In genomic region chr14:49623941-49624806, GRCh38 we compare ENCODE assay signal across 12 cellular contexts. TPM values are rescaled to one million over a fixed set of nuclear protein-coding genes. Genes with fewer than 3 reads are reported as not detected.
A peak's percentile ranks its signal among the peaks of the same experiment; 100 is the strongest.
DNase-seq lines count a peak whose midpoint lies in the region; ATAC-seq, FAIRE-seq and TF ChIP-seq lines count a peak whose summit lies in the region.
"Had no signal": no experiment of that assay in that cellular context is flagged by ENCODE, and none has a peak within 500 bp of the region (broad histone marks: within the 10 kb centered on the region; RNA-seq: fewer than 3 reads in every experiment).

No MANE protein-coding gene starts in this region.

- no peak for TF ChIP-seq RAD21 in HepG2 (CRISPR knock-in tag; IDR thresholded peaks at IDR 0.05)

- no peaks in the 10 kb centered on the region for H3K9me3 ChIP-seq in CD4-positive, alpha-beta T cell (ENCODE audit: control insufficient read depth, low read length)
- no peaks in the 10 kb centered on the region for H3K9me3 ChIP-seq in HepG2 (ENCODE audit: low read length)

- TF ChIP-seq POLR2A in HepG2 (IDR thresholded peaks at IDR 0.05; ENCODE audit: insufficient read depth in 1 of 2, low read depth in 2 of 2, low read length in 2 of 2), result no peak

- no peak overlapping the region for H3K9ac ChIP-seq in HepG2 (ENCODE audit: insufficient read depth, low read depth, low read length)

- peak overlapping the region; percentile 99 for H3K4me3 Mint-ChIP-seq in CD4-positive, alpha-beta T cell
- H3K4me3 Mint-ChIP-seq in HFFc6, result peak overlapping the region; percentile 99
- H3K4me3 Mint-ChIP-seq in activated T-cell treated with anti-CD3 and anti-CD28 coated beads, Interleukin-2, amount 50 U/mL, for 72 hours, result peak overlapping the region; percentile 96 to 98
- H3K4me3 Mint-ChIP-seq in GM23338, result no peak overlapping the region

- H2AFZ ChIP-seq in HepG2 (ENCODE audit: low read length) (no peak overlapping the region), GM23338 (no peak overlapping the region)

- H3K9me3 Mint-ChIP-seq in CD4-positive, alpha-beta T cell, result no peaks in the 10 kb centered on the region
- H3K9me3 Mint-ChIP-seq in HFFc6, result no peaks in the 10 kb centered on the region
- no peaks in the 10 kb centered on the region for H3K9me3 Mint-ChIP-seq in activated T-cell treated with anti-CD3 and anti-CD28 coated beads, Interleukin-2, amount 50 U/mL, for 72 hours
- H3K9me3 Mint-ChIP-seq in GM23338, result no peaks in the 10 kb centered on the region

- H3K4me2 ChIP-seq in HepG2 (ENCODE audit: low read depth, low read length), result peak overlapping the region; percentile 12; the same call in 1 of the 2 replicates
- no peak overlapping the region for H3K4me2 ChIP-seq in GM23338

- peaks cover 65% of the 10 kb centered on the region for H3K4me1 Mint-ChIP-seq in CD4-positive, alpha-beta T cell (ENCODE audit: low read depth)
- H3K4me1 Mint-ChIP-seq in HFFc6 (ENCODE audit: low read depth), result peaks cover 34% of the 10 kb centered on the region
- H3K4me1 Mint-ChIP-seq in activated T-cell treated with anti-CD3 and anti-CD28 coated beads, Interleukin-2, amount 50 U/mL, for 72 hours (ENCODE audit: low read depth), result peaks cover 54% of the 10 kb centered on the region
- H3K4me1 Mint-ChIP-seq in GM23338, result peaks cover 15% of the 10 kb centered on the region

- WGBS in HepG2 (ENCODE audit: low lambda C conversion rate), result 76% methylated on average over 6 of the region's 6 CpGs

- peaks cover 6% of the 10 kb centered on the region; the same call in 1 of the 2 replicates for H3F3A ChIP-seq in GM23338 (replicated peaks; ENCODE audit: low read depth)

- H3K79me2 ChIP-seq in HepG2 (ENCODE audit: insufficient read depth, low read length) (peaks cover 54% of the 10 kb centered on the region), GM23338 (replicated peaks; ENCODE audit: insufficient read depth) (peaks cover 59% of the 10 kb centered on the region)

- BruUV-seq in HepG2 (replicated peaks; lab: Mats Ljungman, UMichigan), result no TSS peak

- in situ Hi-C loops in HepG2 (cut with HindIII; ENCODE audit: extremely low pct_ligation_motif_present, low pct_unique_long_range_greater_than_20kb), result no loop called here

- H3K4me3 ChIP-seq in HepG2 (replicated peaks in 1 of 3; ENCODE audit: insufficient read depth in 1 of 3, low read depth in 2 of 3, low read length in 3 of 3) (no peak overlapping the region; a peak in 1 of 6 replicates), GM23338 (no peak overlapping the region)

- H3K27ac Mint-ChIP-seq in CD4-positive, alpha-beta T cell, result peak overlapping the region; percentile 100
- H3K27ac Mint-ChIP-seq in HFFc6, result peak overlapping the region; percentile 62
- H3K27ac Mint-ChIP-seq in activated T-cell treated with anti-CD3 and anti-CD28 coated beads, Interleukin-2, amount 50 U/mL, for 72 hours, result peak overlapping the region; percentile 95
- H3K27ac Mint-ChIP-seq in GM23338, result no peak overlapping the region

- TF ChIP-seq CTCF in CD4-positive, alpha-beta T cell (IDR thresholded peaks at IDR 0.05), result no peak
- TF ChIP-seq CTCF in HFFc6 (IDR thresholded peaks at IDR 0.05) (no peak), HepG2 (CRISPR knock-in tag; IDR thresholded peaks at IDR 0.05) (no peak), GM23338 (conservative IDR thresholded peaks at IDR 0.05; ENCODE audit: low read depth in 2 of 2) (no peak)

- peaks cover 12% of the 10 kb centered on the region for H4K20me1 ChIP-seq in HepG2 (ENCODE audit: insufficient read depth, low read length)
- H4K20me1 ChIP-seq in GM23338 (replicated peaks; ENCODE audit: insufficient read depth), result peaks cover 21% of the 10 kb centered on the region

- peaks cover 38% of the 10 kb centered on the region for H3K36me3 Mint-ChIP-seq in CD4-positive, alpha-beta T cell (ENCODE audit: low read depth)
- H3K36me3 Mint-ChIP-seq in HFFc6 (ENCODE audit: low read depth), result peaks cover 17% of the 10 kb centered on the region
- peaks cover 8 to 26% of the 10 kb centered on the region in 2 donors for H3K36me3 Mint-ChIP-seq in activated T-cell treated with anti-CD3 and anti-CD28 coated beads, Interleukin-2, amount 50 U/mL, for 72 hours (ENCODE audit: insufficient read depth in 2 of 2)
- peaks cover 52% of the 10 kb centered on the region for H3K36me3 Mint-ChIP-seq in GM23338 (ENCODE audit: low read depth)

- H3K36me3 ChIP-seq in HepG2 (replicated peaks in 1 of 2; ENCODE audit: control insufficient read depth in 1 of 2, insufficient read depth in 2 of 2, low read length in 2 of 2) (peaks cover 0 to 4% of the 10 kb centered on the region in 2 experiments; a peak in 2 of 5 replicates), GM23338 (ENCODE audit: insufficient read depth) (peaks cover 10% of the 10 kb centered on the region; the same call in 1 of the 2 replicates)

- no peaks in the 10 kb centered on the region for H3K27me3 ChIP-seq in CD4-positive, alpha-beta T cell (ENCODE audit: control insufficient read depth, insufficient read depth, low read length)
- H3K27me3 ChIP-seq in HepG2 (ENCODE audit: control insufficient read depth in 1 of 2, insufficient read depth in 2 of 2, low read length in 2 of 2), result no peaks in the 10 kb centered on the region; a peak in 1 of 5 replicates
- H3K27me3 ChIP-seq in GM23338 (ENCODE audit: insufficient read depth), result no peaks in the 10 kb centered on the region

- CTCF ChIA-PET in CD4-positive, alpha-beta T cell (lab: Charles Lee), result interaction anchor here (0.8 to 7.4 kb wide), 5 partner anchors 9 to 908 kb away, joined by 3 to 168 read pairs (median 5); partner anchors contain the start of genes DNAAF2, KLHDC2 and MAP4K5
- CTCF ChIA-PET in HepG2 (lab: Yijun Ruan, JAX; ENCODE audit: low intra/inter-chr PET ratio, low total read pairs), result no interaction called here

- no peaks in the 10 kb centered on the region for H3K27me3 Mint-ChIP-seq in CD4-positive, alpha-beta T cell
- H3K27me3 Mint-ChIP-seq in HFFc6 (ENCODE audit: insufficient read depth) (peaks cover 5% of the 10 kb centered on the region), GM23338 (ENCODE audit: insufficient read depth, low read depth, poor library complexity) (peaks cover 1% of the 10 kb centered on the region)
- no peaks in the 10 kb centered on the region for H3K27me3 Mint-ChIP-seq in activated T-cell treated with anti-CD3 and anti-CD28 coated beads, Interleukin-2, amount 50 U/mL, for 72 hours (ENCODE audit: low read depth)

- H3K9me2 ChIP-seq in GM23338 (ENCODE audit: insufficient read depth), result no peaks in the 10 kb centered on the region

- intact Hi-C loops in CD4-positive, alpha-beta T cell (cut with DNase I, micrococcal nuclease), result loop anchor here in 1 of 2 experiments (5.0 kb wide), 2 partner anchors 493 to 688 kb away; partner anchors contain the start of genes DMAC2L, L2HGDH and VCPKMT
- intact Hi-C loops in HepG2 (cut with micrococcal nuclease; ENCODE audit: unreplicated experiment), result no loop called here

- POLR2A ChIA-PET in CD4-positive, alpha-beta T cell (lab: Charles Lee), result interaction anchor here (0.7 to 6.2 kb wide), 7 partner anchors 10 to 193 kb away, joined by 3 to 350 read pairs (median 6); partner anchors contain the start of genes DNAAF2, KLHDC2, LRR1 and RPS29
- POLR2A ChIA-PET in HepG2 (lab: Yijun Ruan, JAX), result interaction anchor here (0.6 to 1.4 kb wide), 5 partner anchors 8 to 94 kb away, joined by 3 to 8 read pairs (median 4); partner anchors contain the start of gene LRR1

- peak overlapping the region; percentile 39 for H3K27ac ChIP-seq in CD4-positive, alpha-beta T cell (ENCODE audit: low read depth, low read length)
- H3K27ac ChIP-seq in HepG2 (ENCODE audit: extremely low read length, insufficient read depth, low read length), result no peak overlapping the region
- H3K27ac ChIP-seq in GM23338 (ENCODE audit: low read depth), result no peak overlapping the region

- ATAC-seq in CD4-positive, alpha-beta T cell (ENCODE audit: poor library complexity), result no peak
- ATAC-seq in activated T-cell treated with anti-CD3 and anti-CD28 coated beads, Interleukin-2, amount 50 U/mL, for 72 hours (replicated peaks in 1 of 2), result peak in 1 of 2 donors; percentile 6
- ATAC-seq in HepG2 (no peak), GM23338 (no peak), GM21423 (IDR thresholded peaks at IDR 0.05; ENCODE audit: unreplicated experiment) (no peak), HG02973 (IDR thresholded peaks at IDR 0.05; ENCODE audit: unreplicated experiment) (no peak)
- ATAC-seq: Right ventricle myocardium inferior had no signal

- DNase-seq in CD4-positive, alpha-beta T cell, result peak in 1 of 10 experiments; percentile 22
- DNase-seq in HFFc6 (no peak), HepG2 (ENCODE audit: low spot score) (no peak), GM23338 (ENCODE audit: low spot score) (no peak), hepatic stellate cell (ENCODE audit: low spot score) (no peak)
- peak in 1 of 2 donors; percentile 16 for DNase-seq in activated T-cell treated with anti-CD3 and anti-CD28 coated beads, Interleukin-2, amount 50 U/mL, for 72 hours
- DNase-seq: DMS53, head of caudate nucleus, retina had no signal

- TF ChIP-seq EP300 in HepG2 (IDR thresholded peaks at IDR 0.05; ENCODE audit: low read depth in 2 of 2, low read length in 2 of 2), result no peak
- no peak for TF ChIP-seq EP300 in HepG2 (CRISPR knock-in tag; IDR thresholded peaks at IDR 0.05; ENCODE audit: borderline replicate concordance)

- peaks cover 39% of the 10 kb centered on the region for H3K4me1 ChIP-seq in HepG2 (ENCODE audit: insufficient read depth, low read length)
- peaks cover 11% of the 10 kb centered on the region for H3K4me1 ChIP-seq in GM23338 (ENCODE audit: insufficient read depth)

- FAIRE-seq in HepG2 (lab: Jason Lieb, UNC), result no peak

RNA-seq across cellular contexts. Expression of gene MGAT2, which starts 3.6 kb away (rescaled TPM):
- total RNA-seq in CD4-positive, alpha-beta T cell, result 10 to 100 TPM; 15.0 to 15.1 TPM
- 10 to 100 TPM; 61.8 to 73.8 (median 64.4) TPM for total RNA-seq in HFFc6 (2021; fragmentation: NEBNext Ultra II Directional; extraction: Animal tissue kit (Norgen Biotek cat#: 25700))
- total RNA-seq in activated T-cell treated with anti-CD3 and anti-CD28 coated beads, Interleukin-2, amount 50 U/mL, for 72 hours, result 10 to 100 TPM; 41.6 to 52.7 TPM
- 47.2 and 51.9 TPM in 2 replicates for total RNA-seq in HepG2 (2016; rRNA removed; fragmentation: Illumina TruSeq; extraction: Trizol)
- total RNA-seq in HepG2 (2016; cell fraction: cytosol; rRNA removed; fragmentation: Illumina TruSeq; extraction: Trizol; ENCODE audit: low read depth), result 11.1 and 14.0 TPM in 2 replicates
- total RNA-seq in HepG2 (2016; cell fraction: insoluble cytoplasmic fraction; rRNA removed; fragmentation: Illumina TruSeq; extraction: Trizol), result 50.9 and 51.9 TPM in 2 replicates
- total RNA-seq in HepG2 (2016; cell fraction: membrane; rRNA removed; fragmentation: Illumina TruSeq; extraction: Trizol), result 47.8 and 48.8 TPM in 2 replicates
- 35.6 and 35.7 TPM in 2 replicates for total RNA-seq in HepG2 (2016; cell fraction: nucleus; rRNA removed; fragmentation: Illumina TruSeq; extraction: Trizol)
- 12.4 and 12.9 TPM in 2 replicates for polyA plus RNA-seq in HepG2 (2011; rRNA removed)
- 11.6 and 13.5 TPM in 2 replicates for polyA plus RNA-seq in HepG2 (2011; cell fraction: cytosol; rRNA removed)
- polyA plus RNA-seq in HepG2 (2011; cell fraction: nucleus; rRNA removed), result 4.6 and 5.3 TPM in 2 replicates
- polyA plus RNA-seq in HepG2 (2012), result 4.2 and 5.5 TPM in 2 replicates
- 9.6 and 11.4 TPM in 2 replicates for polyA plus RNA-seq in HepG2 (2016; cell fraction: cytosol; fragmentation: Illumina TruSeq; extraction: Trizol; ENCODE audit: low read depth)
- 42.7 and 53.6 TPM in 2 replicates for polyA plus RNA-seq in HepG2 (2016; cell fraction: insoluble cytoplasmic fraction; fragmentation: Illumina TruSeq; extraction: Trizol; ENCODE audit: low read depth)
- 30.4 and 34.7 TPM in 2 replicates for polyA plus RNA-seq in HepG2 (2016; cell fraction: membrane; fragmentation: Illumina TruSeq; extraction: Trizol; ENCODE audit: low read depth)
- polyA plus RNA-seq in HepG2 (2016; cell fraction: nucleus; fragmentation: Illumina TruSeq; extraction: Trizol; ENCODE audit: insufficient read depth, low read depth), result 41.5 and 42.4 TPM in 2 replicates
- polyA minus RNA-seq in HepG2 (2011; rRNA and poly(A)+ RNA removed; ENCODE audit: low replicate concordance), result 13.7 and 21.0 TPM in 2 replicates
- polyA minus RNA-seq in HepG2 (2011; cell fraction: cytosol; rRNA and poly(A)+ RNA removed), result 14.9 and 15.9 TPM in 2 replicates
- 10.3 and 10.8 TPM in 2 replicates for polyA minus RNA-seq in HepG2 (2011; cell fraction: nucleus; rRNA and poly(A)+ RNA removed)
- 25.7 and 31.6 TPM in 2 replicates for total RNA-seq in GM23338 (2014; rRNA removed; shearing (Covaris generic))
- polyA plus RNA-seq in GM23338 (2016; fragmentation: Nextera tagmentation; extraction: Ambion mirVana), result 10.1 and 10.3 TPM in 2 replicates

RNA-seq across cellular contexts. Expression of gene RPL36AL, which starts 3.7 kb away (rescaled TPM):
- 100 to 1,000 TPM; 339 to 370 TPM for total RNA-seq in CD4-positive, alpha-beta T cell
- total RNA-seq in HFFc6 (2021; fragmentation: NEBNext Ultra II Directional; extraction: Animal tissue kit (Norgen Biotek cat#: 25700)), result 100 to 1,000 TPM; 170 to 254 (median 211) TPM
- total RNA-seq in activated T-cell treated with anti-CD3 and anti-CD28 coated beads, Interleukin-2, amount 50 U/mL, for 72 hours, result 100 to 1,000 TPM; 217 to 225 TPM
- total RNA-seq in HepG2 (2016; rRNA removed; fragmentation: Illumina TruSeq; extraction: Trizol), result 294 and 383 TPM in 2 replicates
- total RNA-seq in HepG2 (2016; cell fraction: cytosol; rRNA removed; fragmentation: Illumina TruSeq; extraction: Trizol; ENCODE audit: low read depth), result 88.6 and 90.1 TPM in 2 replicates
- total RNA-seq in HepG2 (2016; cell fraction: insoluble cytoplasmic fraction; rRNA removed; fragmentation: Illumina TruSeq; extraction: Trizol), result 283 and 392 TPM in 2 replicates
- total RNA-seq in HepG2 (2016; cell fraction: membrane; rRNA removed; fragmentation: Illumina TruSeq; extraction: Trizol), result 101 and 102 TPM in 2 replicates
- 94.7 and 104 TPM in 2 replicates for total RNA-seq in HepG2 (2016; cell fraction: nucleus; rRNA removed; fragmentation: Illumina TruSeq; extraction: Trizol)
- polyA plus RNA-seq in HepG2 (2011; rRNA removed) (84.2 and 90.0 TPM in 2 replicates), GM23338 (2016; fragmentation: Nextera tagmentation; extraction: Ambion mirVana) (690 and 723 TPM in 2 replicates)
- polyA plus RNA-seq in HepG2 (2011; cell fraction: cytosol; rRNA removed), result 86.6 and 126 TPM in 2 replicates
- polyA plus RNA-seq in HepG2 (2011; cell fraction: nucleus; rRNA removed), result 25.3 and 33.1 TPM in 2 replicates
- polyA plus RNA-seq in HepG2 (2012), result 175 and 257 TPM in 2 replicates
- polyA plus RNA-seq in HepG2 (2016; cell fraction: cytosol; fragmentation: Illumina TruSeq; extraction: Trizol; ENCODE audit: low read depth), result 98.6 and 103 TPM in 2 replicates
- polyA plus RNA-seq in HepG2 (2016; cell fraction: insoluble cytoplasmic fraction; fragmentation: Illumina TruSeq; extraction: Trizol; ENCODE audit: low read depth), result 442 and 461 TPM in 2 replicates
- polyA plus RNA-seq in HepG2 (2016; cell fraction: membrane; fragmentation: Illumina TruSeq; extraction: Trizol; ENCODE audit: low read depth), result 108 and 109 TPM in 2 replicates
- polyA plus RNA-seq in HepG2 (2016; cell fraction: nucleus; fragmentation: Illumina TruSeq; extraction: Trizol; ENCODE audit: insufficient read depth, low read depth), result 176 and 178 TPM in 2 replicates
- polyA minus RNA-seq in HepG2 (2011; rRNA and poly(A)+ RNA removed; ENCODE audit: low replicate concordance), result 4.9 and 21.4 TPM in 2 replicates
- 35.3 and 38.6 TPM in 2 replicates for polyA minus RNA-seq in HepG2 (2011; cell fraction: cytosol; rRNA and poly(A)+ RNA removed)
- polyA minus RNA-seq in HepG2 (2011; cell fraction: nucleus; rRNA and poly(A)+ RNA removed), result 19.6 and 28.7 TPM in 2 replicates
- 122 and 204 TPM in 2 replicates for total RNA-seq in GM23338 (2014; rRNA removed; shearing (Covaris generic))

RNA-seq across cellular contexts. Expression of gene DNAAF2, which starts 10.9 kb away (rescaled TPM):
- total RNA-seq in CD4-positive, alpha-beta T cell, result 1 to 10 TPM; 7.5 to 8.0 TPM
- 1 to 10 TPM; 5.8 to 8.7 (median 6.2) TPM for total RNA-seq in HFFc6 (2021; fragmentation: NEBNext Ultra II Directional; extraction: Animal tissue kit (Norgen Biotek cat#: 25700))
- 1 to 10 TPM; 6.0 to 6.6 TPM for total RNA-seq in activated T-cell treated with anti-CD3 and anti-CD28 coated beads, Interleukin-2, amount 50 U/mL, for 72 hours
- total RNA-seq in HepG2 (2016; rRNA removed; fragmentation: Illumina TruSeq; extraction: Trizol), result 13.6 and 17.9 TPM in 2 replicates
- 4.8 and 5.7 TPM in 2 replicates for total RNA-seq in HepG2 (2016; cell fraction: cytosol; rRNA removed; fragmentation: Illumina TruSeq; extraction: Trizol; ENCODE audit: low read depth)
- total RNA-seq in HepG2 (2016; cell fraction: insoluble cytoplasmic fraction; rRNA removed; fragmentation: Illumina TruSeq; extraction: Trizol), result 14.5 and 17.7 TPM in 2 replicates
- total RNA-seq in HepG2 (2016; cell fraction: membrane; rRNA removed; fragmentation: Illumina TruSeq; extraction: Trizol), result 10.8 and 12.3 TPM in 2 replicates
- 7.0 and 8.3 TPM in 2 replicates for total RNA-seq in HepG2 (2016; cell fraction: nucleus; rRNA removed; fragmentation: Illumina TruSeq; extraction: Trizol)
- polyA plus RNA-seq in HepG2 (2011; rRNA removed) (6.1 TPM in 2 replicates), GM23338 (2016; fragmentation: Nextera tagmentation; extraction: Ambion mirVana) (56.9 and 62.6 TPM in 2 replicates)
- polyA plus RNA-seq in HepG2 (2011; cell fraction: cytosol; rRNA removed), result 4.9 and 5.2 TPM in 2 replicates
- polyA plus RNA-seq in HepG2 (2011; cell fraction: nucleus; rRNA removed), result 2.5 and 2.7 TPM in 2 replicates
- 7.4 and 8.1 TPM in 2 replicates for polyA plus RNA-seq in HepG2 (2012)
- polyA plus RNA-seq in HepG2 (2016; cell fraction: cytosol; fragmentation: Illumina TruSeq; extraction: Trizol; ENCODE audit: low read depth), result 3.3 and 4.7 TPM in 2 replicates
- polyA plus RNA-seq in HepG2 (2016; cell fraction: insoluble cytoplasmic fraction; fragmentation: Illumina TruSeq; extraction: Trizol; ENCODE audit: low read depth), result 17.1 and 19.1 TPM in 2 replicates
- 7.1 and 7.4 TPM in 2 replicates for polyA plus RNA-seq in HepG2 (2016; cell fraction: membrane; fragmentation: Illumina TruSeq; extraction: Trizol; ENCODE audit: low read depth)
- 9.5 and 10.7 TPM in 2 replicates for polyA plus RNA-seq in HepG2 (2016; cell fraction: nucleus; fragmentation: Illumina TruSeq; extraction: Trizol; ENCODE audit: insufficient read depth, low read depth)
- polyA minus RNA-seq in HepG2 (2011; rRNA and poly(A)+ RNA removed; ENCODE audit: low replicate concordance), result 2.7 and 3.1 TPM in 2 replicates
- 3.6 and 4.2 TPM in 2 replicates for polyA minus RNA-seq in HepG2 (2011; cell fraction: cytosol; rRNA and poly(A)+ RNA removed)
- 3.1 and 4.5 TPM in 2 replicates for polyA minus RNA-seq in HepG2 (2011; cell fraction: nucleus; rRNA and poly(A)+ RNA removed)
- total RNA-seq in GM23338 (2014; rRNA removed; shearing (Covaris generic)), result 40.4 and 41.2 TPM in 2 replicates

RNA-seq across cellular contexts. Expression of gene LRR1, which starts 25.4 kb away (rescaled TPM):
- total RNA-seq in CD4-positive, alpha-beta T cell, result 1 to 10 TPM; 3.2 to 5.8 TPM
- 10 to 100 TPM; 15.2 to 26.5 (median 25.5) TPM for total RNA-seq in HFFc6 (2021; fragmentation: NEBNext Ultra II Directional; extraction: Animal tissue kit (Norgen Biotek cat#: 25700))
- total RNA-seq in activated T-cell treated with anti-CD3 and anti-CD28 coated beads, Interleukin-2, amount 50 U/mL, for 72 hours, result 10 to 100 TPM; 44.1 to 53.1 TPM
- total RNA-seq in HepG2 (2016; rRNA removed; fragmentation: Illumina TruSeq; extraction: Trizol), result 36.2 and 49.8 TPM in 2 replicates
- 25.3 and 29.2 TPM in 2 replicates for total RNA-seq in HepG2 (2016; cell fraction: cytosol; rRNA removed; fragmentation: Illumina TruSeq; extraction: Trizol; ENCODE audit: low read depth)
- 37.2 and 49.2 TPM in 2 replicates for total RNA-seq in HepG2 (2016; cell fraction: insoluble cytoplasmic fraction; rRNA removed; fragmentation: Illumina TruSeq; extraction: Trizol)
- 30.8 and 32.4 TPM in 2 replicates for total RNA-seq in HepG2 (2016; cell fraction: membrane; rRNA removed; fragmentation: Illumina TruSeq; extraction: Trizol)
- total RNA-seq in HepG2 (2016; cell fraction: nucleus; rRNA removed; fragmentation: Illumina TruSeq; extraction: Trizol), result 18.7 and 21.3 TPM in 2 replicates
- polyA plus RNA-seq in HepG2 (2011; rRNA removed), result 3.9 and 7.0 TPM in 2 replicates
- 4.2 and 4.3 TPM in 2 replicates for polyA plus RNA-seq in HepG2 (2011; cell fraction: cytosol; rRNA removed)
- polyA plus RNA-seq in HepG2 (2011; cell fraction: nucleus; rRNA removed), result 1.9 and 2.1 TPM in 2 replicates
- 4.8 and 6.0 TPM in 2 replicates for polyA plus RNA-seq in HepG2 (2012)
- polyA plus RNA-seq in HepG2 (2016; cell fraction: cytosol; fragmentation: Illumina TruSeq; extraction: Trizol; ENCODE audit: low read depth), result 14.3 and 17.0 TPM in 2 replicates
- 36.2 and 39.0 TPM in 2 replicates for polyA plus RNA-seq in HepG2 (2016; cell fraction: insoluble cytoplasmic fraction; fragmentation: Illumina TruSeq; extraction: Trizol; ENCODE audit: low read depth)
- polyA plus RNA-seq in HepG2 (2016; cell fraction: membrane; fragmentation: Illumina TruSeq; extraction: Trizol; ENCODE audit: low read depth), result 16.8 and 17.0 TPM in 2 replicates
- polyA plus RNA-seq in HepG2 (2016; cell fraction: nucleus; fragmentation: Illumina TruSeq; extraction: Trizol; ENCODE audit: insufficient read depth, low read depth), result 17.4 and 22.9 TPM in 2 replicates
- 6.5 and 13.4 TPM in 2 replicates for polyA minus RNA-seq in HepG2 (2011; rRNA and poly(A)+ RNA removed; ENCODE audit: low replicate concordance)
- polyA minus RNA-seq in HepG2 (2011; cell fraction: cytosol; rRNA and poly(A)+ RNA removed), result 3.0 and 4.6 TPM in 2 replicates
- 9.0 and 10.3 TPM in 2 replicates for polyA minus RNA-seq in HepG2 (2011; cell fraction: nucleus; rRNA and poly(A)+ RNA removed)
- 27.8 and 31.8 TPM in 2 replicates for total RNA-seq in GM23338 (2014; rRNA removed; shearing (Covaris generic))
- polyA plus RNA-seq in GM23338 (2016; fragmentation: Nextera tagmentation; extraction: Ambion mirVana), result 37.7 and 41.9 TPM in 2 replicates

RNA-seq across cellular contexts. Expression of gene RPS29, which starts 38.0 kb away (rescaled TPM):
- total RNA-seq in CD4-positive, alpha-beta T cell, result 1,000 to 10,000 TPM; 3,356 to 3,996 TPM
- total RNA-seq in HFFc6 (2021; fragmentation: NEBNext Ultra II Directional; extraction: Animal tissue kit (Norgen Biotek cat#: 25700)), result 1,000 to 10,000 TPM in 4 of 6 experiments, 100 to 1,000 TPM in 2; 743 to 1,241 (median 1,080) TPM
- total RNA-seq in activated T-cell treated with anti-CD3 and anti-CD28 coated beads, Interleukin-2, amount 50 U/mL, for 72 hours, result 1,000 to 10,000 TPM; 2,081 to 2,628 TPM
- total RNA-seq in HepG2 (2016; rRNA removed; fragmentation: Illumina TruSeq; extraction: Trizol), result 3,901 and 4,303 TPM in 2 replicates
- total RNA-seq in HepG2 (2016; cell fraction: cytosol; rRNA removed; fragmentation: Illumina TruSeq; extraction: Trizol; ENCODE audit: low read depth), result 8,184 and 8,598 TPM in 2 replicates
- 4,185 and 4,312 TPM in 2 replicates for total RNA-seq in HepG2 (2016; cell fraction: insoluble cytoplasmic fraction; rRNA removed; fragmentation: Illumina TruSeq; extraction: Trizol)
- 10,515 and 11,473 TPM in 2 replicates for total RNA-seq in HepG2 (2016; cell fraction: membrane; rRNA removed; fragmentation: Illumina TruSeq; extraction: Trizol)
- total RNA-seq in HepG2 (2016; cell fraction: nucleus; rRNA removed; fragmentation: Illumina TruSeq; extraction: Trizol), result 1,563 and 1,683 TPM in 2 replicates
- polyA plus RNA-seq in HepG2 (2011; rRNA removed) (7,896 and 8,215 TPM in 2 replicates), GM23338 (2016; fragmentation: Nextera tagmentation; extraction: Ambion mirVana) (2,556 and 2,560 TPM in 2 replicates)
- 23,106 and 23,761 TPM in 2 replicates for polyA plus RNA-seq in HepG2 (2011; cell fraction: cytosol; rRNA removed)
- 3,131 and 3,133 TPM in 2 replicates for polyA plus RNA-seq in HepG2 (2011; cell fraction: nucleus; rRNA removed)
- polyA plus RNA-seq in HepG2 (2012), result 7,846 and 11,802 TPM in 2 replicates
- polyA plus RNA-seq in HepG2 (2016; cell fraction: cytosol; fragmentation: Illumina TruSeq; extraction: Trizol; ENCODE audit: low read depth), result 7,461 and 7,652 TPM in 2 replicates
- 2,305 and 2,788 TPM in 2 replicates for polyA plus RNA-seq in HepG2 (2016; cell fraction: insoluble cytoplasmic fraction; fragmentation: Illumina TruSeq; extraction: Trizol; ENCODE audit: low read depth)
- 6,369 and 7,188 TPM in 2 replicates for polyA plus RNA-seq in HepG2 (2016; cell fraction: membrane; fragmentation: Illumina TruSeq; extraction: Trizol; ENCODE audit: low read depth)
- polyA plus RNA-seq in HepG2 (2016; cell fraction: nucleus; fragmentation: Illumina TruSeq; extraction: Trizol; ENCODE audit: insufficient read depth, low read depth), result 1,882 and 2,182 TPM in 2 replicates
- 1,545 and 1,558 TPM in 2 replicates for polyA minus RNA-seq in HepG2 (2011; rRNA and poly(A)+ RNA removed; ENCODE audit: low replicate concordance)
- polyA minus RNA-seq in HepG2 (2011; cell fraction: cytosol; rRNA and poly(A)+ RNA removed), result 502 and 598 TPM in 2 replicates
- 266 and 310 TPM in 2 replicates for polyA minus RNA-seq in HepG2 (2011; cell fraction: nucleus; rRNA and poly(A)+ RNA removed)
- 2,294 and 3,734 TPM in 2 replicates for total RNA-seq in GM23338 (2014; rRNA removed; shearing (Covaris generic))
